ENCODE assay signal across 8 cellular contexts in the genomic region with DNA sequence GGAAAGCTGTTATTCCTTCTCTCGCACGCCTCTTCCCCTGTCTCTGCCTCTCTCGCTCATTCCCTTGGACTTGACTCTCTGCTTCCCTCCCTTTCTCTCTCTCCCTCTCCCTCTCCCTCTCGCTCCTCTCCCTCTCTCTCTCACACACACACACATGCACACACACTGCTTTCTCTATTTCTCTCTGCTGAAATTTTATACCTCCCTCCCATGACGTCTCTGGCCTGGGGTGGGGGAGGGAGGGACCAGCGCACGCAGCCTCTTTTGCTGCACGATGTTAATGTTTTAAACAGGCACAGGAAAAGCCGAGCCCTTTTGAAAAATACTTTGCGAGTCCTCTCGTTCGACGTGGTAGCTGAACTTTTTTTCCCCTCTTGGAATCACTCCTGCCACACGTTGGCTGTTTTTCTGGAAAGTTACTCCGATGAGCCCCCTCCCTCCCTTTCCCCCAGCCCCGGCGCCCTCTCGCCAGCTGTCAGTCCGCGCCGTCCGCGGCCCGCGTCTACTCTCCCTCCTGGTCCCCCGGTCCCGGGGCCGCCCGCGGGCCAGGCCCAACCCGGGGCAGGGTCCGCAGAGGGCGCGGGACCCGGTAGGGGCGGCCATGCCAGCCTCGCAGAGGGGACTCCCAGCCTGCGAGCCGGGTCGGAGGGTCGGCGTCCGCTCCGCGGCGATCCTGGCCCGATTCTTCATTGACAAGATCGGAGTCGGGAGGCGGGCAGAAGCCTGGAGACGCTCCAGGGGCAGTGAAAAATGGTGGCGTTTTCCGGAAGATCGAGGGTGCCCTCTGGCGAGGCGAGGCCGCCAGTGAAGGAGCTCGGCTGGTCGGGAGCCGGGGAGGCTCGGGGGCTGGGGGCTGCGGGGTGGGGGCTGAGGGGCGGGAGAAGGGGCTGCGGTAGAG. TPM values are rescaled to one million over a fixed set of nuclear protein-coding genes. Genes with fewer than 3 reads are reported as not detected.
DNase-seq lines count a peak whose midpoint lies in the region; ATAC-seq and TF ChIP-seq lines count a peak whose summit lies in the region.

A gene (minus strand): TSS at position 170 of the 898 bp plus-strand sequence. CDS start 1,102 bp downstream, outside the sequence.

- ATAC-seq in GM19395 (IDR thresholded peaks at IDR 0.05; ENCODE audit: unreplicated experiment): peak; percentile 58

- H3K9me3 ChIP-seq in mucosa of rectum (ENCODE audit: control insufficient read depth in 2 of 2, low read length in 2 of 2): no peaks in the 10 kb centered on the region

- H3K4me1 ChIP-seq in mucosa of rectum (ENCODE audit: control insufficient read depth in 2 of 2, insufficient read depth in 2 of 2, low read length in 2 of 2): peaks cover 32 to 33% of the 10 kb centered on the region in 2 donors

- H3K9ac ChIP-seq in mucosa of rectum (ENCODE audit: low read depth in 1 of 2, low read length in 2 of 2): peak within 1 kb of the TSS; percentile 77 to 78

- H3K9me3 Mint-ChIP-seq in activated T-cell treated with anti-CD3 and anti-CD28 coated beads, Interleukin-2, amount 50 U/mL, for 24 hours: no peaks in the 10 kb centered on the region

- H3K27me3 ChIP-seq in mucosa of rectum (ENCODE audit: control insufficient read depth in 2 of 2, insufficient read depth in 2 of 2, low read length in 2 of 2): no peaks in the 10 kb centered on the region

- H3K36me3 Mint-ChIP-seq in activated T-cell treated with anti-CD3 and anti-CD28 coated beads, Interleukin-2, amount 50 U/mL, for 24 hours (ENCODE audit: low read depth): peaks cover 5% of the 10 kb centered on the region

- DNase-seq in AML-193 (lab: John Stamatoyannopoulos, UW) (peak; percentile 65 to 66), OCI-M1 (lab: John Stamatoyannopoulos, UW) (peak; percentile 78), erythroblast (lab: John Stamatoyannopoulos, UW) (peak; percentile 76 to 83)
- no peak for DNase-seq in Jurkat, Clone E6-1 (ENCODE audit: low read depth, low spot score)
- DNase-seq in activated T-cell treated with anti-CD3 and anti-CD28 coated beads, Interleukin-2, amount 50 U/mL, for 24 hours: peak; percentile 88
- DNase-seq in stimulated activated CD8-positive, alpha-beta memory T cell treated with anti-CD3 and anti-CD28 coated beads, Interleukin-2, amount 100 ng/mL, for 48 hours (ENCODE audit: low read depth in 2 of 2): peak; percentile 51 to 66

- H3K4me1 Mint-ChIP-seq in activated T-cell treated with anti-CD3 and anti-CD28 coated beads, Interleukin-2, amount 50 U/mL, for 24 hours (ENCODE audit: low read depth): peaks cover 51% of the 10 kb centered on the region

- H3K27me3 Mint-ChIP-seq in activated T-cell treated with anti-CD3 and anti-CD28 coated beads, Interleukin-2, amount 50 U/mL, for 24 hours: no peaks in the 10 kb centered on the region

- H3K36me3 ChIP-seq in mucosa of rectum (ENCODE audit: control insufficient read depth in 2 of 2, insufficient read depth in 2 of 2, low read length in 2 of 2): no peaks in the 10 kb centered on the region

- peak within 1 kb of the TSS; percentile 88 for H3K27ac Mint-ChIP-seq in activated T-cell treated with anti-CD3 and anti-CD28 coated beads, Interleukin-2, amount 50 U/mL, for 24 hours

- peak within 1 kb of the TSS; percentile 75 for H3K4me3 Mint-ChIP-seq in activated T-cell treated with anti-CD3 and anti-CD28 coated beads, Interleukin-2, amount 50 U/mL, for 24 hours

- peak within 1 kb of the TSS; percentile 58 for H3K4me3 ChIP-seq in Jurkat, Clone E6-1 (ENCODE audit: low read length)
- H3K4me3 ChIP-seq in mucosa of rectum (ENCODE audit: low read length in 2 of 2): peak within 1 kb of the TSS; percentile 81 to 82

- peak; percentile 27 for TF ChIP-seq POLR2A in erythroblast (IDR thresholded peaks at IDR 0.05; ENCODE audit: low read length)

- peak within 1 kb of the TSS; percentile 87 to 89 for H3K27ac ChIP-seq in mucosa of rectum (ENCODE audit: low read depth in 2 of 2, low read length in 2 of 2)

RNA-seq across cellular contexts. Expression of the gene that starts here (rescaled TPM):
- polyA plus RNA-seq in Jurkat, Clone E6-1 (2012; ENCODE audit: insufficient read depth, insufficient read length): 3.5 TPM
